21 cellular contexts compared by ENCODE assay signal in the genomic region with DNA sequence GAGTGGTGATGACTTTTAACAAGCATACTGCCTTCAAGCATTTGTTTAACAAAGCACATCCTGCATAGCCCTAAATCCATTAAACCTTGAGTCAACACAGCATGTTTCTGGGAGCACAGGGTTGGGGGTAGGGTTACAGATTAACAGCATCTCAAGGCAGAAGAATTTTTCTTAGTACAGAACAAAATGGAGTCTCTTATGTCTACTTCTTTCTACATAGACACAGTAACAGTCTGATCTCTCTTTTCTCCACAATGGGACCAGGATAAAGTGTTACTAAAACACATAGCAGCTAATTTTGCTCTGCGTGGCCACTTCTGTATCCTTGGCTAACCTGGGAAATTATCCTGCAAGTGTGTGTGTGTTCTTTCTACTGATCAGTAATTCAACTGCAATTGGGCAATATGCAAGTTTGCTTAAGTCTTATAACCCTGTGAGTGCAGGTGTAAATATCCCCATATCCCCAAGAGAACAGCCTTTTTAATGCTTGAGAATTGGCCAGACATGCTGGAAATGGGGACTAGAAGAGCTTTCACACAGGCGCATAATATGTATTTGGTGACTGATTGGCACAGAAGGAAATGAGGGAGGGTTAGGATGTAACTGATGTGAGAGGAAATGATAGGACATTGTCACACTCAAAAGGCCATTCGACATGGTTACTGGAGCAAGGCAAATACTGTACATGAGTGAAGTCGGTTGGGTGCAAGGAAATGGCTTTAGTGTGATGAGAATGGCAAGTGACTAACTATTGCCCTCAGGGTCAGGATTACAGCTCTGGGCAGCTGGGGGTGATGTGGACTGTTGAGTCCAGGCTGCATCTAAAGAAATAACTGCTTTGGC. TPM values are rescaled to one million over a fixed set of nuclear protein-coding genes. Genes with fewer than 3 reads are reported as not detected.
DNase-seq lines count a peak whose midpoint lies in the region; TF ChIP-seq lines count a peak whose summit lies in the region.
"Had no signal": no experiment of that assay in that cellular context is flagged by ENCODE, and none has a peak within 500 bp of the region (broad histone marks: within the 10 kb centered on the region; RNA-seq: fewer than 3 reads in every experiment).

No MANE protein-coding gene starts in this region.

- H3K9me3 ChIP-seq in hepatocyte (ENCODE audit: low read depth) = no peaks in the 10 kb centered on the region
- H3K9me3 ChIP-seq: BE2C, SJSA1 had no signal

- peak overlapping the region; percentile 56 for H3K4me2 ChIP-seq in hepatocyte

- peaks cover 14% of the 10 kb centered on the region for H3K4me1 ChIP-seq in hepatocyte (ENCODE audit: insufficient read depth)
- H3K4me1 ChIP-seq: BE2C, SJSA1 had no signal

- H3K79me2 ChIP-seq in hepatocyte = no peaks in the 10 kb centered on the region

- H3K36me3 ChIP-seq in hepatocyte (replicated peaks; ENCODE audit: insufficient read depth, low read depth) = no peaks in the 10 kb centered on the region
- H3K36me3 ChIP-seq: BE2C, SJSA1 had no signal

- no peaks in the 10 kb centered on the region for H3K36me3 Mint-ChIP-seq in progenitor cell of endocrine pancreas (ENCODE audit: insufficient read depth)

- H4K20me1 ChIP-seq in hepatocyte (ENCODE audit: insufficient read depth, poor library complexity, severe bottlenecking) = no peaks in the 10 kb centered on the region

- DNase-seq in DMS153 treated with DMSO at 0.1 percent for 48 hours (lab: John Stamatoyannopoulos, UW; ENCODE audit: unreplicated experiment) = peak; percentile 73
- peak; percentile 28 for DNase-seq in NCI-H1436 treated with DMSO at 0.1 percent for 48 hours (lab: John Stamatoyannopoulos, UW)
- DNase-seq in hepatocyte (ENCODE audit: low spot score) = no peak
- DNase-seq in progenitor cell of endocrine pancreas (ENCODE audit: low spot score, unreplicated experiment) = no peak
- no peak for DNase-seq in NCI-H345 treated with DMSO at 0.1 percent for 48 hours (lab: John Stamatoyannopoulos, UW; ENCODE audit: unreplicated experiment)
- DNase-seq in G401 (ENCODE audit: low spot score) = no peak
- DNase-seq in posterior vena cava (ENCODE audit: low spot score) = no peak
- DNase-seq in activated T-cell treated with anti-CD3 and anti-CD28 coated beads, Interleukin-2, amount 50 U/mL, for 1 hour = no peak
- DNase-seq: activated CD4-positive, alpha-beta T cell treated with anti-CD3 and anti-CD28 coated beads for 4 hours; activated CD8-positive, alpha-beta memory T cell treated with anti-CD3 and anti-CD28 coated beads, Interleukin-2, amount 50 U/mL, for 4 hours; activated naive CD4-positive, alpha-beta T cell treated with anti-CD3 and anti-CD28 coated beads, Interleukin-2, amount 50 U/mL, for 16 hours; BE2C; cortex of kidney; DND-41; kidney; NCI-H2081 treated with DMSO at 0.1 percent for 48 hours; posterior cingulate gyrus had no signal

- no peak for TF ChIP-seq CTCF in hepatocyte (IDR thresholded peaks at IDR 0.05; ENCODE audit: poor library complexity)
- TF ChIP-seq CTCF in progenitor cell of endocrine pancreas (IDR thresholded peaks at IDR 0.05; ENCODE audit: unreplicated experiment) = no peak

- no peaks in the 10 kb centered on the region for H3K9me2 ChIP-seq in hepatocyte (replicated peaks; ENCODE audit: insufficient read depth)

- WGBS in hepatocyte (ENCODE audit: low lambda C conversion rate, missing lambda C conversion rate) = 56% methylated on average over 4 of the region's 4 CpGs

- peak overlapping the region; percentile 89 for H3K27ac ChIP-seq in hepatocyte
- H3K27ac ChIP-seq: SJSA1 had no signal

- H3K9me3 Mint-ChIP-seq in progenitor cell of endocrine pancreas (ENCODE audit: low read depth) = peaks cover 3% of the 10 kb centered on the region
- H3K9me3 Mint-ChIP-seq: stimulated activated naive CD8-positive, alpha-beta T cell treated with anti-CD3 and anti-CD28 coated beads, Interleukin-15, Interleukin-2, amounts not matched to agents 100 ng/mL and 50 ng/mL, for 24 hours had no signal

- H2AFZ ChIP-seq in hepatocyte = peak overlapping the region; percentile 41

- in situ Hi-C loops in G401 (cut with HindIII; ENCODE audit: low sequenced_read_pairs) = loop anchor here (5.0 kb wide), 1 partner anchor 35 kb away; no protein-coding TSS in a partner anchor

- intact Hi-C loops in posterior vena cava (cut with DNase I) = no loop called here

- H3K27ac Mint-ChIP-seq in progenitor cell of endocrine pancreas = peak overlapping the region; percentile 89
- H3K27ac Mint-ChIP-seq: stimulated activated naive CD8-positive, alpha-beta T cell treated with anti-CD3 and anti-CD28 coated beads, Interleukin-15, Interleukin-2, amounts not matched to agents 100 ng/mL and 50 ng/mL, for 24 hours had no signal

- no peak overlapping the region for H3K4me3 ChIP-seq in hepatocyte
- H3K4me3 ChIP-seq: SJSA1 had no signal

- H3K4me1 Mint-ChIP-seq in progenitor cell of endocrine pancreas (ENCODE audit: low read depth) = peaks cover 31% of the 10 kb centered on the region

- no peaks in the 10 kb centered on the region for H3K27me3 Mint-ChIP-seq in progenitor cell of endocrine pancreas

- no peak overlapping the region for H3K4me3 Mint-ChIP-seq in progenitor cell of endocrine pancreas (ENCODE audit: low read depth)
- H3K4me3 Mint-ChIP-seq: stimulated activated naive CD8-positive, alpha-beta T cell treated with anti-CD3 and anti-CD28 coated beads, Interleukin-15, Interleukin-2, amounts not matched to agents 100 ng/mL and 50 ng/mL, for 24 hours had no signal

- no peaks in the 10 kb centered on the region for H3K27me3 ChIP-seq in hepatocyte

RNA-seq across cellular contexts. Expression of gene ANKS4B, which starts 10.8 kb away (rescaled TPM):
- 17.9 and 20.9 TPM in 2 replicates for total RNA-seq in hepatocyte
- 6.9 and 7.9 TPM in 2 replicates for polyA plus RNA-seq in hepatocyte
- total RNA-seq in progenitor cell of endocrine pancreas = 4.0 and 4.6 TPM in 2 replicates
- not detected in 2 replicates for total RNA-seq in G401 (2014; rRNA removed; shearing (Covaris generic))
- not detected for total RNA-seq in posterior vena cava
- total RNA-seq: H4, SJSA1 had no signal
- polyA plus RNA-seq: esophagus had no signal

RNA-seq across cellular contexts. Expression of gene ZP2, which starts 11.3 kb away (rescaled TPM):
- total RNA-seq in hepatocyte (0.20 TPM in 1 of 2 replicates, not detected in the other), progenitor cell of endocrine pancreas (not detected in 2 replicates), posterior vena cava (not detected)
- polyA plus RNA-seq in hepatocyte = not detected in 2 replicates
- not detected in 2 replicates for total RNA-seq in G401 (2014; rRNA removed; shearing (Covaris generic))
- total RNA-seq: H4, kidney, SJSA1 had no signal

RNA-seq across cellular contexts. Expression of gene CRYM, which starts 55.4 kb away (rescaled TPM):
- total RNA-seq in hepatocyte (4.9 and 5.7 TPM in 2 replicates), progenitor cell of endocrine pancreas (9.3 and 10.5 TPM in 2 replicates), posterior vena cava (1 to 10 TPM in 1 of 2 donors, under 1 TPM in 1; 0.93 to 1.0 TPM)
- 6.1 and 6.3 TPM in 2 replicates for polyA plus RNA-seq in hepatocyte
- total RNA-seq in G401 (2014; rRNA removed; shearing (Covaris generic)) = not detected in 2 replicates
- total RNA-seq: SJSA1 had no signal

Comparison
In these comparisons a context has a peak if more than half of its experiments do, and no peak if none do; other contexts are left out.
1. DNase-seq: peak in DMS153 treated with DMSO at 0.1 percent for 48 hours (single experiment) and NCI-H1436 treated with DMSO at 0.1 percent for 48 hours (single experiment); none in hepatocyte (single experiment), progenitor cell of endocrine pancreas (single experiment), NCI-H345 treated with DMSO at 0.1 percent for 48 hours (single experiment), G401 (single experiment), posterior vena cava (single experiment) and activated T-cell treated with anti-CD3 and anti-CD28 coated beads, Interleukin-2, amount 50 U/mL, for 1 hour (single experiment).